ENCODE assay signal across 14 cellular contexts in the genomic region with DNA sequence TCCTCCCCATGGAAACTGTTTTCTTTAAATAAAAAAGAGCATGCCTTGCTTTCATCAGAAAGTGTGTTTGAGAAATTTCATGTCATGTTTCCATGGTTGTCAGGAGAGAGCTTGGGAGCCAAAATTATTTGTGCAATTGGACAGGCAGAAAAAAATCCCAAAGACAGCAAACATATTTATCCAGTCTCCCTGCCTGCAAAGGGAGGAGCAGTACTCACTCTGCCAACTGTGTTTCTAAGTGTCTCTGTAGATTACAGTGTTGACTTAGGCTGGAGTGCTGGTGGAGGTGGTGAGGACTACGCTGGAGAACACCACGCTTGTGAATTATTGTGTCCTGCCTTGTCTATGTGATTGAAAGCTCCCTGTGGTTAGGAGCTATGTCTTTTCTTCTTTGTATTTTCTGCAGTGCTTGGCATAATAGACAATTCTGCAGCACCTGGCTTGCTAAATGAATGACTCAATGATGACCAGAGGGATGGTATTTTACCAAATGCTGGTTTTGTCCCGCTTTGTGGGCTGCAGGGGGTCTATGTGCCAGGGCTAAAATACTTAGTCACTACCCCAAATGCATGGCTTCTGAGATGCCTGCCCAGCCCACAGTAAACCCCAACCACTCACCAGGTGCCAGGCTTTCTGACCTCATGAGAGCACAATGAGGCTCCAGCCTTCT. TPM values are rescaled to one million over a fixed set of nuclear protein-coding genes. Genes with fewer than 3 reads are reported as not detected.
A peak's percentile ranks its signal among the peaks of the same experiment; 100 is the strongest.
DNase-seq lines count a peak whose midpoint lies in the region; ATAC-seq and TF ChIP-seq lines count a peak whose summit lies in the region.
"Had no signal": no experiment of that assay in that cellular context is flagged by ENCODE, and none has a peak within 500 bp of the region (broad histone marks: within the 10 kb centered on the region; RNA-seq: fewer than 3 reads in every experiment).

No MANE protein-coding gene starts in this region.

- H2BK120ac ChIP-seq in neuronal stem cell (ENCODE audit: low read depth, low read length), result no peak overlapping the region

- H3K18ac ChIP-seq in neuronal stem cell (ENCODE audit: low read length), result peak overlapping the region; percentile 12

- H3K4me1 Mint-ChIP-seq in activated CD8-positive, alpha-beta T cell treated with anti-CD3 and anti-CD28 coated beads, Interleukin-2, amount 10 ng/mL, durations not matched to agents 7 days and 5 days (ENCODE audit: low read depth), result no peaks in the 10 kb centered on the region
- H3K4me1 Mint-ChIP-seq: activated CD8-positive, alpha-beta memory T cell treated with anti-CD3 and anti-CD28 coated beads, Interleukin-2, amount 10 ng/mL, durations not matched to agents 7 days and 5 days; naive B cell had no signal

- H2BK15ac ChIP-seq in neuronal stem cell (ENCODE audit: low read length), result no peak overlapping the region

- peak; percentile 88 for DNase-seq in AG10803 (ENCODE audit: low read depth)
- peak; percentile 57 for DNase-seq in NCI-H69 (lab: John Stamatoyannopoulos, UW)
- DNase-seq in fibroblast of the aortic adventitia (ENCODE audit: low read depth), result peak; percentile 83
- no peak for DNase-seq in neuronal stem cell (ENCODE audit: low spot score)
- DNase-seq in activated T-cell treated with anti-CD3 and anti-CD28 coated beads for 4 hours, result no peak
- DNase-seq in activated CD8-positive, alpha-beta T cell treated with anti-CD3 and anti-CD28 coated beads, Interleukin-2, amount 10 ng/mL, durations not matched to agents 7 days and 5 days, result no peak
- DNase-seq: activated CD8-positive, alpha-beta memory T cell treated with anti-CD3 and anti-CD28 coated beads, Interleukin-2, amount 10 ng/mL, durations not matched to agents 7 days and 5 days; brain microvascular endothelial cell; naive B cell; NCI-H524 treated with DMSO at 0.1 percent for 48 hours; stimulated activated CD4-positive, alpha-beta T cell treated with anti-CD3 and anti-CD28 coated beads, Interleukin-2, amount 100 ng/mL, for 48 hours; trophoblast cell had no signal

- H3K9ac ChIP-seq in neuronal stem cell (ENCODE audit: low read depth, low read length, poor library complexity), result no peak overlapping the region

- POLR2A ChIA-PET in activated CD8-positive, alpha-beta T cell treated with anti-CD3 and anti-CD28 coated beads, Interleukin-2, amount 10 ng/mL, durations not matched to agents 7 days and 5 days (lab: Charles Lee), result no interaction called here

- H2AK5ac ChIP-seq in neuronal stem cell (ENCODE audit: low read depth, low read length), result peak overlapping the region; percentile 20

- no peak overlapping the region for H3K14ac ChIP-seq in neuronal stem cell (ENCODE audit: low read length)

- H3K23ac ChIP-seq in neuronal stem cell (ENCODE audit: low read depth, low read length, poor library complexity), result no peak overlapping the region

- H3K79me1 ChIP-seq in neuronal stem cell (ENCODE audit: low read depth, low read length), result no peaks in the 10 kb centered on the region

- no peak overlapping the region for H3K4me3 ChIP-seq in AG10803 (ENCODE audit: low read length)
- no peak overlapping the region for H3K4me3 ChIP-seq in fibroblast of the aortic adventitia (ENCODE audit: low read depth, low read length)
- H3K4me3 ChIP-seq in neuronal stem cell (ENCODE audit: low read length in 2 of 2), result no peak overlapping the region

- TF ChIP-seq CTCF in AG10803 (conservative IDR thresholded peaks at IDR 0.05; ENCODE audit: low read length) (no peak), fibroblast of the aortic adventitia (IDR thresholded peaks at IDR 0.05; ENCODE audit: insufficient read depth, low read length) (no peak)

- no peaks in the 10 kb centered on the region for H3K9me3 Mint-ChIP-seq in activated CD8-positive, alpha-beta T cell treated with anti-CD3 and anti-CD28 coated beads, Interleukin-2, amount 10 ng/mL, durations not matched to agents 7 days and 5 days (ENCODE audit: insufficient read depth)
- H3K9me3 Mint-ChIP-seq: naive B cell had no signal

- CTCF ChIA-PET in activated CD8-positive, alpha-beta T cell treated with anti-CD3 and anti-CD28 coated beads, Interleukin-2, amount 10 ng/mL, durations not matched to agents 7 days and 5 days (lab: Charles Lee), result no interaction called here

- peaks cover 17% of the 10 kb centered on the region for H3K27me3 Mint-ChIP-seq in activated CD8-positive, alpha-beta T cell treated with anti-CD3 and anti-CD28 coated beads, Interleukin-2, amount 10 ng/mL, durations not matched to agents 7 days and 5 days (ENCODE audit: low read depth)

- no peak overlapping the region for H4K8ac ChIP-seq in neuronal stem cell (ENCODE audit: low read depth, low read length)

- peaks cover 0 to 38% of the 10 kb centered on the region in 2 donors for H3K4me1 ChIP-seq in neuronal stem cell (ENCODE audit: control insufficient read depth in 2 of 2, insufficient read depth in 1 of 2, low read depth in 1 of 2, low read length in 2 of 2)

- no peak overlapping the region for H2BK12ac ChIP-seq in neuronal stem cell (ENCODE audit: low read length)

- H3K36me3 Mint-ChIP-seq in activated CD8-positive, alpha-beta T cell treated with anti-CD3 and anti-CD28 coated beads, Interleukin-2, amount 10 ng/mL, durations not matched to agents 7 days and 5 days (ENCODE audit: low read depth), result no peaks in the 10 kb centered on the region
- H3K36me3 Mint-ChIP-seq: activated CD8-positive, alpha-beta memory T cell treated with anti-CD3 and anti-CD28 coated beads, Interleukin-2, amount 10 ng/mL, durations not matched to agents 7 days and 5 days; naive B cell had no signal

- no peak overlapping the region for H2BK5ac ChIP-seq in neuronal stem cell (ENCODE audit: low read length)

- H3K27ac ChIP-seq in neuronal stem cell (replicated peaks; ENCODE audit: low read length), result peak overlapping the region; percentile 99
- H3K27ac ChIP-seq: brain microvascular endothelial cell had no signal

- no peak overlapping the region for H3K4me3 Mint-ChIP-seq in activated CD8-positive, alpha-beta T cell treated with anti-CD3 and anti-CD28 coated beads, Interleukin-2, amount 10 ng/mL, durations not matched to agents 7 days and 5 days
- H3K4me3 Mint-ChIP-seq: activated CD8-positive, alpha-beta memory T cell treated with anti-CD3 and anti-CD28 coated beads, Interleukin-2, amount 10 ng/mL, durations not matched to agents 7 days and 5 days; naive B cell had no signal

- no peak overlapping the region for H2AFZ ChIP-seq in neuronal stem cell (ENCODE audit: low read length)

- H3K27ac Mint-ChIP-seq in activated CD8-positive, alpha-beta T cell treated with anti-CD3 and anti-CD28 coated beads, Interleukin-2, amount 10 ng/mL, durations not matched to agents 7 days and 5 days, result no peak overlapping the region
- H3K27ac Mint-ChIP-seq: activated CD8-positive, alpha-beta memory T cell treated with anti-CD3 and anti-CD28 coated beads, Interleukin-2, amount 10 ng/mL, durations not matched to agents 7 days and 5 days had no signal

- no peak overlapping the region for H4K91ac ChIP-seq in neuronal stem cell (ENCODE audit: low read depth, low read length, poor library complexity)

- H3K27me3 ChIP-seq in neuronal stem cell (ENCODE audit: control insufficient read depth in 3 of 3, insufficient read depth in 3 of 3, low read depth in 1 of 3, low read length in 3 of 3), result no peaks in the 10 kb centered on the region
- H3K27me3 ChIP-seq: brain microvascular endothelial cell had no signal

- no peak overlapping the region for H3K4me2 ChIP-seq in neuronal stem cell (ENCODE audit: insufficient read depth, low read length, poor library complexity, severe bottlenecking)

- no CpG with 5 or more reads among the region's 3 CpGs for WGBS in neuronal stem cell (ENCODE audit: extremely low coverage in 2 of 2, insufficient read length in 2 of 2, insufficient replicate concordance in 1 of 2), 2 donors

- peaks cover 11 to 100% of the 10 kb centered on the region in 2 donors for H3K36me3 ChIP-seq in neuronal stem cell (replicated peaks in 1 of 2; ENCODE audit: control insufficient read depth in 2 of 2, insufficient read depth in 2 of 2, low read length in 2 of 2)
- H3K36me3 ChIP-seq: brain microvascular endothelial cell had no signal

- H3K9me3 ChIP-seq in neuronal stem cell (replicated peaks in 1 of 2; ENCODE audit: control insufficient read depth in 2 of 2, insufficient read depth in 1 of 2, low read depth in 1 of 2, low read length in 2 of 2), result peaks cover 0 to 2% of the 10 kb centered on the region in 2 donors

- H3K4ac ChIP-seq in neuronal stem cell (ENCODE audit: low read length), result no peak overlapping the region

- ATAC-seq in GM21367 (IDR thresholded peaks at IDR 0.05; ENCODE audit: unreplicated experiment), result no peak
- no peak for ATAC-seq in activated CD8-positive, alpha-beta T cell treated with anti-CD3 and anti-CD28 coated beads, Interleukin-2, amount 10 ng/mL, durations not matched to agents 7 days and 5 days
- no peak for ATAC-seq in HG02763 (IDR thresholded peaks at IDR 0.05; ENCODE audit: unreplicated experiment)
- ATAC-seq: activated CD8-positive, alpha-beta memory T cell treated with anti-CD3 and anti-CD28 coated beads, Interleukin-2, amount 10 ng/mL, durations not matched to agents 7 days and 5 days had no signal

RNA-seq across cellular contexts. Expression of a gene that starts 50.8 kb away (rescaled TPM):
- 16.9 and 25.9 TPM in 2 replicates for total RNA-seq in fibroblast of the aortic adventitia (ENCODE audit: low replicate concordance)
- polyA plus RNA-seq in neuronal stem cell (2013, experiment 1 of 2), result 180 TPM
- 180 TPM for polyA plus RNA-seq in neuronal stem cell (2013, experiment 2 of 2)
- total RNA-seq in activated CD8-positive, alpha-beta T cell treated with anti-CD3 and anti-CD28 coated beads, Interleukin-2, amount 10 ng/mL, durations not matched to agents 7 days and 5 days, result not detected
- total RNA-seq: activated CD8-positive, alpha-beta memory T cell treated with anti-CD3 and anti-CD28 coated beads, Interleukin-2, amount 10 ng/mL, durations not matched to agents 7 days and 5 days had no signal

Comparison
In these comparisons a context has a peak if more than half of its experiments do, and no peak if none do; other contexts are left out.
1. DNase-seq: peak in AG10803 (single experiment), NCI-H69 (single experiment) and fibroblast of the aortic adventitia (single experiment); none in neuronal stem cell (single experiment), activated T-cell treated with anti-CD3 and anti-CD28 coated beads for 4 hours (single experiment) and activated CD8-positive, alpha-beta T cell treated with anti-CD3 and anti-CD28 coated beads, Interleukin-2, amount 10 ng/mL, durations not matched to agents 7 days and 5 days (single experiment).
2. RNA of a gene that starts 50.8 kb away (total RNA-seq): 16.9 to 25.9 TPM in fibroblast of the aortic adventitia; not detected in activated CD8-positive, alpha-beta T cell treated with anti-CD3 and anti-CD28 coated beads, Interleukin-2, amount 10 ng/mL, durations not matched to agents 7 days and 5 days; every median in the first group is over 10 times any median in the second.